In the genomic region with DNA sequence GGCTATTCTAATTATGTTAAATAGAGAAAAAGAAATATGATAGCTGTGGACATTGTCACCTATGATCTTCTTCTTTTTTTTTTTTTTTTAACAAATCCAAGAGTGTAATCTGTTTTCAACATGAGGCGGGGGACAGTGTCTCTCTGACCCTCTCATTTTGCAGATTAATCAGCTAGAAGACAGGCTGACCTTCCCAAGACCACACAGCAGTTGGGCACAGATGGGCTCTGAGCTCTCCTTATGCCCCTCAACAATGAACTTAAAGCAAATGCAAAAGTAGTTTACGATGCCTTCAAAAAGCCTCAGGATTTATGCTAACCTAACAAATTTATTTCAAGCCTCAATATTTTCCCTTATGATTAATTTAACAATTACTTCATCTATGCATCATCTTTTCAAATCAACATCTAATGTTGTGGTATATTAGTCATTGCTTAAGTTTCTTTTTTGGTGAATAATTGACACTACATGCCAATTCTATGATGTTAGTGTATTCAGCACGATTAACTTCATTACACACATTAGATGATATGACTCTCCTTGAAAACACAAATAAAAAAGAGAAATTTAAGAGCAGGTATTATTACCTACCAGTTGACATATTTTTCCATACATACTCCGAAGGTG, we compare ENCODE assay signal across 14 cellular contexts. TPM values are rescaled to one million over a fixed set of nuclear protein-coding genes. Genes with fewer than 3 reads are reported as not detected.
DNase-seq lines count a peak whose midpoint lies in the region; ATAC-seq and TF ChIP-seq lines count a peak whose summit lies in the region.
"Had no signal": no experiment of that assay in that cellular context is flagged by ENCODE, and none has a peak within 500 bp of the region (broad histone marks: within the 10 kb centered on the region; RNA-seq: fewer than 3 reads in every experiment).

No MANE protein-coding gene starts in this region.

- no peaks in the 10 kb centered on the region for H3K27me3 ChIP-seq in fibroblast of lung (ENCODE audit: control insufficient read depth, insufficient read depth, low read length)
- H3K27me3 ChIP-seq: colonic mucosa, heart right ventricle, right atrium auricular region, upper lobe of left lung had no signal

- no peaks in the 10 kb centered on the region for H4K20me1 ChIP-seq in fibroblast of lung (ENCODE audit: control insufficient read depth, extremely low read depth, insufficient read depth, low read length)

- peak overlapping the region; percentile 65 for H3K27ac Mint-ChIP-seq in activated naive CD4-positive, alpha-beta T cell treated with anti-CD3 and anti-CD28 coated beads, Interleukin-2, amount 50 U/mL, for 24 hours
- peak overlapping the region; percentile 86 for H3K27ac Mint-ChIP-seq in activated CD4-positive, alpha-beta memory T cell treated with anti-CD3 and anti-CD28 coated beads for 36 hours
- H3K27ac Mint-ChIP-seq in stimulated activated memory B cell treated with anti-CD40 and anti-IgM and Interleukin-4, amounts not matched to agents 10 μg/mL and 1 μg/mL and 100 μg/mL, for 72 hours: peak overlapping the region; percentile 70

- H3K4me1 ChIP-seq in fibroblast of lung (ENCODE audit: control insufficient read depth, extremely low read depth, insufficient read depth, low read length): peaks cover 18% of the 10 kb centered on the region
- H3K4me1 ChIP-seq: BE2C had no signal

- no peaks in the 10 kb centered on the region for H3K9me3 ChIP-seq in fibroblast of lung (ENCODE audit: control insufficient read depth, insufficient read depth, low read depth, low read length)
- H3K9me3 ChIP-seq: BE2C, colonic mucosa, heart right ventricle, right atrium auricular region, upper lobe of left lung had no signal

- in situ Hi-C loops in GM13976 (cut with MboI; ENCODE audit: low sequenced_read_pairs, unreplicated experiment): no loop called here

- peak overlapping the region; percentile 34 for H3K4me3 Mint-ChIP-seq in activated naive CD4-positive, alpha-beta T cell treated with anti-CD3 and anti-CD28 coated beads, Interleukin-2, amount 50 U/mL, for 24 hours
- H3K4me3 Mint-ChIP-seq in activated CD4-positive, alpha-beta memory T cell treated with anti-CD3 and anti-CD28 coated beads for 36 hours: peak overlapping the region; percentile 41
- no peak overlapping the region for H3K4me3 Mint-ChIP-seq in stimulated activated memory B cell treated with anti-CD40 and anti-IgM and Interleukin-4, amounts not matched to agents 10 μg/mL and 1 μg/mL and 100 μg/mL, for 72 hours

- DNase-seq in activated naive CD4-positive, alpha-beta T cell treated with anti-CD3 and anti-CD28 coated beads, Interleukin-2, amount 50 U/mL, for 16 hours: no peak
- DNase-seq in activated CD4-positive, alpha-beta memory T cell treated with anti-CD3 and anti-CD28 coated beads for 36 hours: no peak
- peak; percentile 50 to 74 for DNase-seq in fibroblast of lung (ENCODE audit: low read depth in 2 of 2)
- no peak for DNase-seq in NCI-H2196 treated with DMSO at 0.1 percent for 48 hours (lab: John Stamatoyannopoulos, UW; ENCODE audit: unreplicated experiment)
- DNase-seq in GM13976 (ENCODE audit: low spot score): no peak
- DNase-seq: BE2C, colonic mucosa, heart right ventricle, NCI-H2081 treated with DMSO at 0.1 percent for 48 hours, upper lobe of left lung had no signal

- H3K27me3 Mint-ChIP-seq in activated naive CD4-positive, alpha-beta T cell treated with anti-CD3 and anti-CD28 coated beads, Interleukin-2, amount 50 U/mL, for 24 hours: peaks cover 13% of the 10 kb centered on the region
- H3K27me3 Mint-ChIP-seq in activated CD4-positive, alpha-beta memory T cell treated with anti-CD3 and anti-CD28 coated beads for 36 hours: peaks cover 8% of the 10 kb centered on the region
- no peaks in the 10 kb centered on the region for H3K27me3 Mint-ChIP-seq in stimulated activated memory B cell treated with anti-CD40 and anti-IgM and Interleukin-4, amounts not matched to agents 10 μg/mL and 1 μg/mL and 100 μg/mL, for 72 hours

- CTCF ChIA-PET in activated CD4-positive, alpha-beta memory T cell treated with anti-CD3 and anti-CD28 coated beads for 36 hours (lab: Charles Lee): interaction anchor here (0.9 to 2.3 kb wide), 2 partner anchors 208 to 500 kb away, joined by 3 to 6 read pairs; no protein-coding TSS in a partner anchor

- peaks cover 3% of the 10 kb centered on the region for H3K36me3 Mint-ChIP-seq in activated naive CD4-positive, alpha-beta T cell treated with anti-CD3 and anti-CD28 coated beads, Interleukin-2, amount 50 U/mL, for 24 hours
- peaks cover 40% of the 10 kb centered on the region for H3K36me3 Mint-ChIP-seq in activated CD4-positive, alpha-beta memory T cell treated with anti-CD3 and anti-CD28 coated beads for 36 hours
- H3K36me3 Mint-ChIP-seq in stimulated activated memory B cell treated with anti-CD40 and anti-IgM and Interleukin-4, amounts not matched to agents 10 μg/mL and 1 μg/mL and 100 μg/mL, for 72 hours: peaks cover 23% of the 10 kb centered on the region

- H3K9me3 Mint-ChIP-seq in activated naive CD4-positive, alpha-beta T cell treated with anti-CD3 and anti-CD28 coated beads, Interleukin-2, amount 50 U/mL, for 24 hours: no peaks in the 10 kb centered on the region
- no peaks in the 10 kb centered on the region for H3K9me3 Mint-ChIP-seq in activated CD4-positive, alpha-beta memory T cell treated with anti-CD3 and anti-CD28 coated beads for 36 hours
- no peaks in the 10 kb centered on the region for H3K9me3 Mint-ChIP-seq in stimulated activated memory B cell treated with anti-CD40 and anti-IgM and Interleukin-4, amounts not matched to agents 10 μg/mL and 1 μg/mL and 100 μg/mL, for 72 hours

- peaks cover 85% of the 10 kb centered on the region for H3K79me2 ChIP-seq in fibroblast of lung (ENCODE audit: control insufficient read depth, insufficient read depth, low read length)

- H2AFZ ChIP-seq in fibroblast of lung (ENCODE audit: low read length): no peak overlapping the region

- ATAC-seq in stimulated activated memory B cell treated with anti-CD40 and anti-IgM and Interleukin-4, amounts not matched to agents 10 μg/mL and 1 μg/mL and 100 μg/mL, for 72 hours: no peak
- no peak for ATAC-seq in HG02642 (IDR thresholded peaks at IDR 0.05; ENCODE audit: poor library complexity, unreplicated experiment)

- H3K4me3 ChIP-seq in fibroblast of lung (replicated peaks in 1 of 4; ENCODE audit: control extremely low read depth in 1 of 4, insufficient read depth in 1 of 4, low read depth in 3 of 4, low read length in 4 of 4): peak overlapping the region in 1 of 4 experiments; percentile 6
- H3K4me3 ChIP-seq: colonic mucosa, heart right ventricle, right atrium auricular region, upper lobe of left lung had no signal

- intact Hi-C loops in activated CD4-positive, alpha-beta memory T cell treated with anti-CD3 and anti-CD28 coated beads for 36 hours (cut with micrococcal nuclease): loop anchor here (5.0 kb wide), 1 partner anchor 129 kb away; no protein-coding TSS in a partner anchor

- H3K4me1 Mint-ChIP-seq in activated naive CD4-positive, alpha-beta T cell treated with anti-CD3 and anti-CD28 coated beads, Interleukin-2, amount 50 U/mL, for 24 hours: peaks cover 32% of the 10 kb centered on the region
- peaks cover 82% of the 10 kb centered on the region for H3K4me1 Mint-ChIP-seq in activated CD4-positive, alpha-beta memory T cell treated with anti-CD3 and anti-CD28 coated beads for 36 hours (ENCODE audit: low read depth)
- peaks cover 68% of the 10 kb centered on the region for H3K4me1 Mint-ChIP-seq in stimulated activated memory B cell treated with anti-CD40 and anti-IgM and Interleukin-4, amounts not matched to agents 10 μg/mL and 1 μg/mL and 100 μg/mL, for 72 hours

- no peak overlapping the region for H3K9ac ChIP-seq in fibroblast of lung (ENCODE audit: insufficient read depth, low read length)

- POLR2A ChIA-PET in activated CD4-positive, alpha-beta memory T cell treated with anti-CD3 and anti-CD28 coated beads for 36 hours (lab: Charles Lee): interaction anchor here (0.7 to 2.6 kb wide), 6 partner anchors 8 to 316 kb away, joined by 3 to 19 read pairs (median 4); a partner anchor contains a TSS

- no peaks in the 10 kb centered on the region for H3K36me3 ChIP-seq in fibroblast of lung (ENCODE audit: control insufficient read depth, insufficient read depth, low read length)
- H3K36me3 ChIP-seq: BE2C, colonic mucosa, heart right ventricle, right atrium auricular region, upper lobe of left lung had no signal

- TF ChIP-seq CTCF in fibroblast of lung (conservative IDR thresholded peaks at IDR 0.05 in 1 of 2, IDR thresholded peaks at IDR 0.05 in 1 of 2; ENCODE audit: low read depth in 1 of 2, low read length in 2 of 2): no peak
- TF ChIP-seq CTCF in GM13976 (IDR thresholded peaks at IDR 0.05; ENCODE audit: borderline replicate concordance, control extremely low read depth, extremely low read depth, insufficient read depth, missing control alignments): no peak

- peak overlapping the region; percentile 9 for H3K27ac ChIP-seq in fibroblast of lung (ENCODE audit: insufficient read depth, low read length)
- H3K27ac ChIP-seq: colonic mucosa, right atrium auricular region had no signal

- peak overlapping the region; percentile 72 for H3K4me2 ChIP-seq in fibroblast of lung (ENCODE audit: extremely low read depth, insufficient read depth, low read length)

RNA-seq across cellular contexts. Expression of a gene that starts 7.4 kb away (rescaled TPM):
- 100 to 1,000 TPM; 102 to 104 TPM for total RNA-seq in activated CD4-positive, alpha-beta memory T cell treated with anti-CD3 and anti-CD28 coated beads for 36 hours
- total RNA-seq in fibroblast of lung: 62.3 and 70.1 TPM in 2 replicates
- polyA plus RNA-seq in fibroblast of lung: 43.2 and 58.7 TPM in 2 replicates
- 38.6 and 47.1 TPM in 2 replicates for polyA plus RNA-seq in fibroblast of lung (2012)
- polyA minus RNA-seq in fibroblast of lung (ENCODE audit: low replicate concordance): 5.3 and 7.1 TPM in 2 replicates

RNA-seq across cellular contexts. Expression of a gene that starts 54.5 kb away (rescaled TPM):
- 10 to 100 TPM; 38.8 to 40.9 TPM for total RNA-seq in activated CD4-positive, alpha-beta memory T cell treated with anti-CD3 and anti-CD28 coated beads for 36 hours
- total RNA-seq in fibroblast of lung: 44.7 and 55.5 TPM in 2 replicates
- 10.3 and 11.3 TPM in 2 replicates for polyA plus RNA-seq in fibroblast of lung
- polyA plus RNA-seq in fibroblast of lung (2012): 10.1 and 11.7 TPM in 2 replicates
- polyA minus RNA-seq in fibroblast of lung (ENCODE audit: low replicate concordance): 0.22 and 0.31 TPM in 2 replicates

Comparison
In these comparisons a context has a peak if more than half of its experiments do, and no peak if none do; other contexts are left out.
1. DNase-seq: peak in fibroblast of lung (2 of 2); none in activated naive CD4-positive, alpha-beta T cell treated with anti-CD3 and anti-CD28 coated beads, Interleukin-2, amount 50 U/mL, for 16 hours (single experiment), activated CD4-positive, alpha-beta memory T cell treated with anti-CD3 and anti-CD28 coated beads for 36 hours (single experiment), NCI-H2196 treated with DMSO at 0.1 percent for 48 hours (single experiment) and GM13976 (single experiment).
2. Peak in every context shown above with its lines, with median percentiles within 50 percentile points of each other: H3K27ac Mint-ChIP-seq.